ENCODE assay signal across 21 cellular contexts in genomic region chr15:77510066-77511044, GRCh38.
A peak's percentile ranks its signal among the peaks of the same experiment; 100 is the strongest.
DNase-seq lines count a peak whose midpoint lies in the region; ATAC-seq, FAIRE-seq and TF ChIP-seq lines count a peak whose summit lies in the region.
"Had no signal": no experiment of that assay in that cellular context is flagged by ENCODE, and none has a peak within 500 bp of the region (broad histone marks: within the 10 kb centered on the region; RNA-seq: fewer than 3 reads in every experiment).

No MANE protein-coding gene starts in this region.

- H3K27ac ChIP-seq in HUES6 (ENCODE audit: low read depth, low read length) (peak overlapping the region; percentile 85), H1 (ENCODE audit: low read depth, low read length) (peak overlapping the region; percentile 69), trophoblast cell (ENCODE audit: low read depth, low read length) (no peak overlapping the region)
- H3K27ac ChIP-seq: colonic mucosa had no signal

- peak in 1 of 2 experiments; percentile 67; a peak in 1 of 3 replicates for TF ChIP-seq EP300 in H1 (IDR thresholded peaks at IDR 0.05; ENCODE audit: borderline replicate concordance in 1 of 2, low read depth in 2 of 2, low read length in 2 of 2)

- H4K12ac ChIP-seq in trophoblast cell (ENCODE audit: low read depth, low read length) = no peak overlapping the region

- TF ChIP-seq POLR2A in H1 (IDR thresholded peaks at IDR 0.05; ENCODE audit: control extremely low read depth in 1 of 2, low read depth in 2 of 2, low read length in 2 of 2) = no peak

- H3K23ac ChIP-seq in H1 (ENCODE audit: insufficient read length) (no peak overlapping the region), trophoblast cell (ENCODE audit: low read length) (no peak overlapping the region)

- H3K27ac Mint-ChIP-seq in activated T-cell treated with anti-CD3 and anti-CD28 coated beads, Interleukin-2, amount 50 U/mL, for 72 hours = no peak overlapping the region
- H3K27ac Mint-ChIP-seq: activated CD8-positive, alpha-beta memory T cell treated with anti-CD3 and anti-CD28 coated beads, Interleukin-2, amount 10 ng/mL, durations not matched to agents 7 days and 5 days; activated T-helper 2 cell treated with anti-CD3 and anti-CD28 coated beads, Interferon-gamma antibody, Interleukin-2, Interleukin-4, amounts not matched to agents 10 μg/mL and 5 μg/mL and 100 μg/mL, durations not matched to agents 14 hours and 24 hours and 36 hours had no signal

- H2BK120ac ChIP-seq in H1 (replicated peaks; ENCODE audit: low read depth, low read length) (peak overlapping the region; percentile 97), trophoblast cell (ENCODE audit: insufficient read depth, low read length, poor library complexity) (no peak overlapping the region)

- H4K91ac ChIP-seq in H1 (replicated peaks; ENCODE audit: insufficient read length, low read length) = peak overlapping the region; percentile 94
- peak overlapping the region; percentile 25 for H4K91ac ChIP-seq in trophoblast cell (ENCODE audit: low read depth, low read length)

- 46% methylated on average over 9 of the region's 10 CpGs; no CpG with 5 or more reads in 1 of the 2 experiments for WGBS in H1 (ENCODE audit: extremely low coverage in 1 of 2, insufficient coverage in 1 of 2, insufficient read length in 1 of 2, insufficient replicate concordance in 2 of 2, low coverage in 1 of 2, low lambda C conversion rate in 2 of 2, missing lambda C conversion rate in 1 of 2), 2 experiments
- WGBS in trophoblast cell (ENCODE audit: extremely low coverage, insufficient coverage, insufficient read length) = no CpG with 5 or more reads among the region's 10 CpGs

- CTCF ChIA-PET in H1 (lab: Charles Lee; ENCODE audit: partially characterized antibody) = interaction anchor here (0.6 to 7.7 kb wide), 7 partner anchors 13 to 931 kb away, joined by 3 to 72 read pairs (median 5); no protein-coding TSS in a partner anchor

- H3K18ac ChIP-seq in H1 (ENCODE audit: extremely low read depth, low read length) (peak overlapping the region; percentile 91), trophoblast cell (ENCODE audit: low read length) (no peak overlapping the region)

- H3K36me3 ChIP-seq in HUES6 (ENCODE audit: control insufficient read depth, insufficient read depth, low read length) = no peaks in the 10 kb centered on the region
- no peaks in the 10 kb centered on the region for H3K36me3 ChIP-seq in H1 (ENCODE audit: control insufficient read depth in 2 of 4, insufficient read depth in 4 of 4, low read length in 3 of 4)
- no peaks in the 10 kb centered on the region for H3K36me3 ChIP-seq in trophoblast cell (ENCODE audit: control insufficient read depth in 1 of 2, insufficient read depth in 2 of 2, low read length in 2 of 2)
- H3K36me3 ChIP-seq: colonic mucosa had no signal

- no peak overlapping the region for H3K4me3 Mint-ChIP-seq in activated T-cell treated with anti-CD3 and anti-CD28 coated beads, Interleukin-2, amount 50 U/mL, for 72 hours
- H3K4me3 Mint-ChIP-seq: activated CD8-positive, alpha-beta memory T cell treated with anti-CD3 and anti-CD28 coated beads, Interleukin-2, amount 10 ng/mL, durations not matched to agents 7 days and 5 days; brain; neural crest cell had no signal

- H3K79me1 ChIP-seq in H1 (ENCODE audit: low read depth, low read length) = no peaks in the 10 kb centered on the region
- peaks cover 7% of the 10 kb centered on the region for H3K79me1 ChIP-seq in trophoblast cell (ENCODE audit: low read length)

- no peaks in the 10 kb centered on the region for H3K9me3 ChIP-seq in HUES6 (ENCODE audit: control insufficient read depth, insufficient read depth, low read depth, low read length)
- no peaks in the 10 kb centered on the region for H3K9me3 ChIP-seq in H1 (ENCODE audit: insufficient read depth in 2 of 2, low read depth in 1 of 2, low read length in 1 of 2)
- H3K9me3 ChIP-seq in trophoblast cell (ENCODE audit: insufficient read depth, low read depth, low read length) = no peaks in the 10 kb centered on the region
- H3K9me3 ChIP-seq: colonic mucosa, mucosa of descending colon had no signal

- H4K8ac ChIP-seq in H1 (ENCODE audit: extremely low read depth, insufficient read depth, low read length) (peak overlapping the region; percentile 82), trophoblast cell (ENCODE audit: low read depth, low read length) (no peak overlapping the region)

- DNase-seq in ELF-1 (ENCODE audit: low read depth, low spot score) (peak; percentile 63), H1 (ENCODE audit: low read depth in 1 of 2, low spot score in 2 of 2) (peak; percentile 44 to 72), trophoblast cell (no peak), RCC 7860 (ENCODE audit: low spot score) (no peak)
- DNase-seq in activated T-cell treated with anti-CD3 and anti-CD28 coated beads, Interleukin-2, amount 50 U/mL, for 72 hours = no peak
- no peak for DNase-seq in activated naive CD4-positive, alpha-beta T cell treated with Interleukin-2 at 50 U/mL for 16 hours
- DNase-seq: activated CD4-positive, alpha-beta T cell treated with anti-CD3 and anti-CD28 coated beads for 48 hours; activated CD8-positive, alpha-beta memory T cell treated with anti-CD3 and anti-CD28 coated beads, Interleukin-2, amount 10 ng/mL, durations not matched to agents 7 days and 5 days; colonic mucosa; DND-41; mucosa of descending colon; NCI-H2107; OCI-M1; SIG-M5; stimulated activated CD4-positive, alpha-beta T cell treated with anti-CD3 and anti-CD28 coated beads, Interleukin-12 subunit alpha, Interleukin-12 subunit beta, amount 100 ng/mL, for 4 hours; T-helper 1 cell had no signal

- FAIRE-seq in H1 (lab: Jason Lieb, UNC) = peak; percentile 87
- no peak for FAIRE-seq in RCC 7860 (lab: Jason Lieb, UNC)

- H2BK20ac ChIP-seq in H1 (ENCODE audit: low read length) = peak overlapping the region; percentile 97

- no peaks in the 10 kb centered on the region; the same call in 1 of the 2 replicates for H3K23me2 ChIP-seq in H1 (ENCODE audit: low read depth, low read length)

- H3K14ac ChIP-seq in H1 (ENCODE audit: insufficient read length) = no peak overlapping the region
- no peak overlapping the region for H3K14ac ChIP-seq in trophoblast cell (ENCODE audit: low read length)

- H3K9ac ChIP-seq in HUES6 (ENCODE audit: low read length) (peak overlapping the region; percentile 62), H1 (replicated peaks in 1 of 4; ENCODE audit: extremely low read depth in 1 of 4, low read depth in 3 of 4, low read length in 3 of 4) (no peak overlapping the region), trophoblast cell (ENCODE audit: low read length) (no peak overlapping the region)

- H2AFZ ChIP-seq in H1 (ENCODE audit: low read length) = no peak overlapping the region
- no peak overlapping the region for H2AFZ ChIP-seq in trophoblast cell (ENCODE audit: insufficient read depth, low read length, poor library complexity)

- no peaks in the 10 kb centered on the region for H3K27me3 Mint-ChIP-seq in activated T-cell treated with anti-CD3 and anti-CD28 coated beads, Interleukin-2, amount 50 U/mL, for 72 hours (ENCODE audit: low read depth)
- H3K27me3 Mint-ChIP-seq: activated CD8-positive, alpha-beta memory T cell treated with anti-CD3 and anti-CD28 coated beads, Interleukin-2, amount 10 ng/mL, durations not matched to agents 7 days and 5 days had no signal

- TF ChIP-seq CTCF in H1 (IDR thresholded peaks at IDR 0.05; ENCODE audit: control extremely low read depth in 1 of 3, insufficient read depth in 1 of 3, low read depth in 1 of 3, low read length in 3 of 3) = no peak

- peak overlapping the region; percentile 46; the same call in 1 of the 2 replicates for H2BK15ac ChIP-seq in H1 (ENCODE audit: low read length)

- peak overlapping the region; percentile 94 for H3K4ac ChIP-seq in H1 (replicated peaks; ENCODE audit: insufficient read length, low read depth, low read length)
- H3K4ac ChIP-seq in trophoblast cell (ENCODE audit: low read depth, low read length) = no peak overlapping the region

- H3K4me2 ChIP-seq in H1 (ENCODE audit: insufficient read depth in 1 of 2, low read depth in 2 of 2, low read length in 2 of 2) = peak overlapping the region; percentile 42 to 46
- H3K4me2 ChIP-seq in trophoblast cell (ENCODE audit: low read length) = no peak overlapping the region

- ATAC-seq in HG02840 (IDR thresholded peaks at IDR 0.05; ENCODE audit: low FRiP score, unreplicated experiment) = no peak
- no peak for ATAC-seq in activated T-cell treated with anti-CD3 and anti-CD28 coated beads, Interleukin-2, amount 50 U/mL, for 72 hours (replicated peaks in 1 of 2)
- ATAC-seq: activated CD8-positive, alpha-beta memory T cell treated with anti-CD3 and anti-CD28 coated beads, Interleukin-2, amount 10 ng/mL, durations not matched to agents 7 days and 5 days; mucosa of descending colon had no signal

- H2AK5ac ChIP-seq in H1 (ENCODE audit: low read depth, low read length) (peak overlapping the region; percentile 84; the same call in 1 of the 2 replicates), trophoblast cell (ENCODE audit: low read length) (peak overlapping the region; percentile 6)

- H2BK12ac ChIP-seq in H1 (ENCODE audit: low read depth, low read length) = peak overlapping the region; percentile 94
- H2BK12ac ChIP-seq in trophoblast cell (ENCODE audit: low read length) = peak overlapping the region; percentile 32

- H3K27me3 ChIP-seq in HUES6 (ENCODE audit: control insufficient read depth, insufficient read depth, low read length) = no peaks in the 10 kb centered on the region
- no peaks in the 10 kb centered on the region for H3K27me3 ChIP-seq in H1 (replicated peaks in 1 of 4; ENCODE audit: control insufficient read depth in 3 of 4, extremely low read depth in 1 of 4, insufficient read depth in 3 of 4, low read length in 3 of 4)
- no peaks in the 10 kb centered on the region for H3K27me3 ChIP-seq in trophoblast cell (ENCODE audit: insufficient read depth, low read length)
- H3K27me3 ChIP-seq: colonic mucosa had no signal

- H3K4me3 ChIP-seq in HUES6 (ENCODE audit: low read depth, low read length) (peak overlapping the region; percentile 34; the same call in 1 of the 2 replicates), H1 (ENCODE audit: extremely low read depth in 1 of 4, insufficient read depth in 2 of 4, low read depth in 3 of 4, low read length in 4 of 4) (peak overlapping the region in 1 of 4 experiments; percentile 15; a peak in 1 of 8 replicates), trophoblast cell (ENCODE audit: low read depth, low read length) (no peak overlapping the region)
- H3K4me3 ChIP-seq: colonic mucosa, mucosa of descending colon had no signal

- H3K9me3 Mint-ChIP-seq in activated T-cell treated with anti-CD3 and anti-CD28 coated beads, Interleukin-2, amount 50 U/mL, for 72 hours = no peaks in the 10 kb centered on the region
- H3K9me3 Mint-ChIP-seq: activated T-helper 2 cell treated with anti-CD3 and anti-CD28 coated beads, Interferon-gamma antibody, Interleukin-2, Interleukin-4, amounts not matched to agents 10 μg/mL and 5 μg/mL and 100 μg/mL, durations not matched to agents 14 hours and 24 hours and 36 hours; brain had no signal

- no peaks in the 10 kb centered on the region for H3K4me1 Mint-ChIP-seq in activated T-cell treated with anti-CD3 and anti-CD28 coated beads, Interleukin-2, amount 50 U/mL, for 72 hours (ENCODE audit: low read depth)

- peak overlapping the region; percentile 66 for H3K56ac ChIP-seq in H1 (replicated peaks; ENCODE audit: insufficient read length, low read depth, low read length)

- H3K36me3 Mint-ChIP-seq in activated T-cell treated with anti-CD3 and anti-CD28 coated beads, Interleukin-2, amount 50 U/mL, for 72 hours (ENCODE audit: insufficient read depth in 2 of 2) = no peaks in the 10 kb centered on the region
- H3K36me3 Mint-ChIP-seq: activated CD8-positive, alpha-beta memory T cell treated with anti-CD3 and anti-CD28 coated beads, Interleukin-2, amount 10 ng/mL, durations not matched to agents 7 days and 5 days had no signal

- H4K20me1 ChIP-seq in H1 (replicated peaks in 1 of 2; ENCODE audit: control insufficient read depth in 1 of 2, insufficient read depth in 2 of 2, low read length in 2 of 2) = no peaks in the 10 kb centered on the region

- H2BK5ac ChIP-seq in H1 (ENCODE audit: low read depth, low read length) = peak overlapping the region; percentile 99
- H2BK5ac ChIP-seq in trophoblast cell (ENCODE audit: low read depth, low read length, poor library complexity) = no peak overlapping the region

- TF ChIP-seq RAD21 in H1 (IDR thresholded peaks at IDR 0.05 in 1 of 2, conservative IDR thresholded peaks at IDR 0.05 in 1 of 2; ENCODE audit: low read depth in 2 of 2, low read length in 2 of 2) = 0 out of 4 replicates have a peak, but pooled peaks of 1 of the 2 experiments have one; percentile 1

- POLR2A ChIA-PET in H1 (lab: Charles Lee; ENCODE audit: partially characterized antibody) = interaction anchor here (1.0 to 3.9 kb wide), 6 partner anchors 9 to 28 kb away, joined by 3 to 39 read pairs (median 4); no protein-coding TSS in a partner anchor

- H4K5ac ChIP-seq in H1 (ENCODE audit: insufficient read length, low read depth, low read length) = peak overlapping the region; percentile 91

- H3K79me2 ChIP-seq in H1 (ENCODE audit: control insufficient read depth in 1 of 2, insufficient read depth in 2 of 2, low read length in 2 of 2) = no peaks in the 10 kb centered on the region
- H3K79me2 ChIP-seq in trophoblast cell (ENCODE audit: control insufficient read depth, insufficient read depth, low read length, poor library complexity) = no peaks in the 10 kb centered on the region

- H3K4me1 ChIP-seq in HUES6 (ENCODE audit: control insufficient read depth, insufficient read depth, low read length) (peaks cover 54% of the 10 kb centered on the region), H1 (replicated peaks in 1 of 4; ENCODE audit: control insufficient read depth in 3 of 4, insufficient read depth in 4 of 4, low read length in 3 of 4) (peaks cover 14 to 27% (median 21%) of the 10 kb centered on the region in 4 experiments), trophoblast cell (ENCODE audit: control insufficient read depth in 1 of 2, insufficient read depth in 2 of 2, low read length in 2 of 2) (peaks cover 15 to 20% of the 10 kb centered on the region in 2 experiments)

Comparison
In these comparisons a context has a peak if more than half of its experiments do, and no peak if none do; other contexts are left out.
1. DNase-seq: peak in ELF-1 (single experiment) and H1 (2 of 2); none in trophoblast cell (0 of 2), RCC 7860 (single experiment), activated T-cell treated with anti-CD3 and anti-CD28 coated beads, Interleukin-2, amount 50 U/mL, for 72 hours (0 of 2) and activated naive CD4-positive, alpha-beta T cell treated with Interleukin-2 at 50 U/mL for 16 hours (single experiment).